ENCODE assay signal across 1 cellular context in the genomic region with DNA sequence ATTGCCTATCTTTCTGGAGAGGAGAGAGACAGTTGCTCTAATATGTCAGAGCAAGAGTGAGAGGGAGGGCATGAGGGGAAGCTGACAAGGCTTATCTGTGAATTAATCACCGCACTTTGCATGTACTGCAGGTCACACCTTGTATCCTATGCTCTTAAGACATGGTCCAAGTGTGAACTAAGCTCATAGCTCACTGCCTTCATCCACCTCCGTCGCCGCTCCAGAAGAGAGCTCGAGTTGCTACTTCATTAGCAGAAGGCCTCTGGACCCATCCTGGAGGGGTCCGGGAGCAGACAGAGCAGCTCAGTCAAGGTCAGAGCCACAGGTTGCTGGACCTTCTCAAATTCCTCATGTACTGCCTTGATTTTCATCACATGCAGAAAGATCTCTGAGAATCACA. TPM values are rescaled to one million over a fixed set of nuclear protein-coding genes. Genes with fewer than 3 reads are reported as not detected.
"Had no signal": no experiment of that assay in that cellular context is flagged by ENCODE, and none has a peak within 500 bp of the region (broad histone marks: within the 10 kb centered on the region; RNA-seq: fewer than 3 reads in every experiment).

No MANE protein-coding gene starts in this region.

RNA-seq across cellular contexts. Expression of a gene that starts 14.6 kb away (rescaled TPM):
- total RNA-seq: endothelial cell of umbilical vein had no signal
